Comparison of ENCODE assay signal across 1 cellular context in the genomic region with DNA sequence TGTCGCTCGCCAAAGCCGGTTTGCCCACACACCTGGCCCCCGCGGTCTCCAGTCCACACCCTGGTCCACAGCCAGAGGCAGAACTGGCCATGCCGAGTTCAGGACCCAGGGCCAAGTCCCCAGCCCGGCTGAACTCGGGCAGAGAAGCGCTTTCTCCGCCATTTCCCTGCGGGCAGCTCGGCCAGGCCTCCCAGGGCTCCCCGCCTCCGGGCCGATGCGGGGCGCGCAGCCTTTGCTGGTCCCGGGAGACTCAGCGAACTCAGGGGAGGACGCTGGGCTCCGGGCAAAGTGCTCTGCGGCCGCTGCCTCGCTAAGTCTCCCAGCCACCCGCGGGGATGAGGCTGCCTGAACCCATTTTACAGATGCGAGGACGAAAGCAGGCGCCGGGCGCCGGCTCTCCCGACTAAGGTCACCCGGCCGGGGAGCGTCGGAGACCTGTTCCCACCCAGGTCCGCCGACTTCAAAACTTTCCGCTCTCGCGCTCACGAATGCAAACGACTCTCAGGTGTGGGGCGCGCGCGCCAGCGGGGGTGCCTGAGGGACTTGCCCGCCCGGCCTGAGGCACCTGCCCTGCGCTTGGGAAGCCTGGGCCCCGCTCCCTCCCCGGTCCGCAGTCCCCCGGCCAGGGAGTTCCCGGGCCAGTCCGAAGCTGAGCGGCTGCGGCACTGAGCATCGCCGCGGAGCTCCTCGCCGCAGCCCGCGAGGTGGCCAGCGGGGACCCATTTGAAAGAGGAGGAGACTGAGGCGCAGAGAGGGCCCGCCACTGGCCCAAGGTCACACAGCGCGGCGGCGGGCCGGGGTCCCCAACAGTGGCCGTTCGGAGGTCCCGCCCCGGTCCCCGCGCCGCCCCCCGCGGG.
TF ChIP-seq lines count a peak whose summit lies in the region.

No MANE protein-coding gene starts in this region.

TF ChIP-seq in GM12878, 131 proteins besides CTCF, POLR2A, EP300 and RAD21 (continued from another document):
- no peak for TF ChIP-seq SUPT20H (IDR thresholded peaks at IDR 0.05; ENCODE audit: borderline replicate concordance, control insufficient read depth, low read depth, low read length)
- TF ChIP-seq, protein P1, sequence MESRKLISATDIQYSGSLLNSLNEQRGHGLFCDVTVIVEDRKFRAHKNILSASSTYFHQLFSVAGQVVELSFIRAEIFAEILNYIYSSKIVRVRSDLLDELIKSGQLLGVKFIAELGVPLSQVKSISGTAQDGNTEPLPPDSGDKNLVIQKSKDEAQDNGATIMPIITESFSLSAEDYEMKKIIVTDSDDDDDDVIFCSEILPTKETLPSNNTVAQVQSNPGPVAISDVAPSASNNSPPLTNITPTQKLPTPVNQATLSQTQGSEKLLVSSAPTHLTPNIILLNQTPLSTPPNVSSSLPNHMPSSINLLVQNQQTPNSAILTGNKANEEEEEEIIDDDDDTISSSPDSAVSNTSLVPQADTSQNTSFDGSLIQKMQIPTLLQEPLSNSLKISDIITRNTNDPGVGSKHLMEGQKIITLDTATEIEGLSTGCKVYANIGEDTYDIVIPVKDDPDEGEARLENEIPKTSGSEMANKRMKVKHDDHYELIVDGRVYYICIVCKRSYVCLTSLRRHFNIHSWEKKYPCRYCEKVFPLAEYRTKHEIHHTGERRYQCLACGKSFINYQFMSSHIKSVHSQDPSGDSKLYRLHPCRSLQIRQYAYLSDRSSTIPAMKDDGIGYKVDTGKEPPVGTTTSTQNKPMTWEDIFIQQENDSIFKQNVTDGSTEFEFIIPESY (IDR thresholded peaks at IDR 0.05) = no peak
- TF ChIP-seq IKZF1 (conservative IDR thresholded peaks at IDR 0.05) = no peak
- no peak for TF ChIP-seq NFIC (IDR thresholded peaks at IDR 0.05; ENCODE audit: low read depth, low read length)
- TF ChIP-seq BACH1 (IDR thresholded peaks at IDR 0.05; ENCODE audit: borderline replicate concordance) = no peak
- TF ChIP-seq, protein P2, sequence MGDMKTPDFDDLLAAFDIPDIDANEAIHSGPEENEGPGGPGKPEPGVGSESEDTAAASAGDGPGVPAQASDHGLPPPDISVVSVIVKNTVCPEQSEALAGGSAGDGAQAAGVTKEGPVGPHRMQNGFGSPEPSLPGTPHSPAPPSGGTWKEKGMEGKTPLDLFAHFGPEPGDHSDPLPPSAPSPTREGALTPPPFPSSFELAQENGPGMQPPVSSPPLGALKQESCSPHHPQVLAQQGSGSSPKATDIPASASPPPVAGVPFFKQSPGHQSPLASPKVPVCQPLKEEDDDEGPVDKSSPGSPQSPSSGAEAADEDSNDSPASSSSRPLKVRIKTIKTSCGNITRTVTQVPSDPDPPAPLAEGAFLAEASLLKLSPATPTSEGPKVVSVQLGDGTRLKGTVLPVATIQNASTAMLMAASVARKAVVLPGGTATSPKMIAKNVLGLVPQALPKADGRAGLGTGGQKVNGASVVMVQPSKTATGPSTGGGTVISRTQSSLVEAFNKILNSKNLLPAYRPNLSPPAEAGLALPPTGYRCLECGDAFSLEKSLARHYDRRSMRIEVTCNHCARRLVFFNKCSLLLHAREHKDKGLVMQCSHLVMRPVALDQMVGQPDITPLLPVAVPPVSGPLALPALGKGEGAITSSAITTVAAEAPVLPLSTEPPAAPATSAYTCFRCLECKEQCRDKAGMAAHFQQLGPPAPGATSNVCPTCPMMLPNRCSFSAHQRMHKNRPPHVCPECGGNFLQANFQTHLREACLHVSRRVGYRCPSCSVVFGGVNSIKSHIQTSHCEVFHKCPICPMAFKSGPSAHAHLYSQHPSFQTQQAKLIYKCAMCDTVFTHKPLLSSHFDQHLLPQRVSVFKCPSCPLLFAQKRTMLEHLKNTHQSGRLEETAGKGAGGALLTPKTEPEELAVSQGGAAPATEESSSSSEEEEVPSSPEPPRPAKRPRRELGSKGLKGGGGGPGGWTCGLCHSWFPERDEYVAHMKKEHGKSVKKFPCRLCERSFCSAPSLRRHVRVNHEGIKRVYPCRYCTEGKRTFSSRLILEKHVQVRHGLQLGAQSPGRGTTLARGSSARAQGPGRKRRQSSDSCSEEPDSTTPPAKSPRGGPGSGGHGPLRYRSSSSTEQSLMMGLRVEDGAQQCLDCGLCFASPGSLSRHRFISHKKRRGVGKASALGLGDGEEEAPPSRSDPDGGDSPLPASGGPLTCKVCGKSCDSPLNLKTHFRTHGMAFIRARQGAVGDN (IDR thresholded peaks at IDR 0.05) = no peak
- no peak for TF ChIP-seq LARP7 (IDR thresholded peaks at IDR 0.05)
- no peak for TF ChIP-seq CBFB (IDR thresholded peaks at IDR 0.05; ENCODE audit: low read depth)
- TF ChIP-seq IRF4 (IDR thresholded peaks at IDR 0.05; ENCODE audit: low read depth, low read length) = no peak
- TF ChIP-seq, protein P3, sequence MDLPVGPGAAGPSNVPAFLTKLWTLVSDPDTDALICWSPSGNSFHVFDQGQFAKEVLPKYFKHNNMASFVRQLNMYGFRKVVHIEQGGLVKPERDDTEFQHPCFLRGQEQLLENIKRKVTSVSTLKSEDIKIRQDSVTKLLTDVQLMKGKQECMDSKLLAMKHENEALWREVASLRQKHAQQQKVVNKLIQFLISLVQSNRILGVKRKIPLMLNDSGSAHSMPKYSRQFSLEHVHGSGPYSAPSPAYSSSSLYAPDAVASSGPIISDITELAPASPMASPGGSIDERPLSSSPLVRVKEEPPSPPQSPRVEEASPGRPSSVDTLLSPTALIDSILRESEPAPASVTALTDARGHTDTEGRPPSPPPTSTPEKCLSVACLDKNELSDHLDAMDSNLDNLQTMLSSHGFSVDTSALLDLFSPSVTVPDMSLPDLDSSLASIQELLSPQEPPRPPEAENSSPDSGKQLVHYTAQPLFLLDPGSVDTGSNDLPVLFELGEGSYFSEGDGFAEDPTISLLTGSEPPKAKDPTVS (IDR thresholded peaks at IDR 0.05; ENCODE audit: low read depth, low read length) = no peak
- TF ChIP-seq SRF (IDR thresholded peaks at IDR 0.05; ENCODE audit: low read depth in 2 of 2, low read length in 2 of 2) = no peak
- TF ChIP-seq TCF7 (IDR thresholded peaks at IDR 0.05; ENCODE audit: borderline replicate concordance) = no peak
